Comparison of ENCODE assay signal across 21 cellular contexts in genomic region chr2:118505436-118505835, GRCh38.
DNase-seq lines count a peak whose midpoint lies in the region; ATAC-seq, FAIRE-seq and TF ChIP-seq lines count a peak whose summit lies in the region.
"Had no signal": no experiment of that assay in that cellular context is flagged by ENCODE, and none has a peak within 500 bp of the region (broad histone marks: within the 10 kb centered on the region; RNA-seq: fewer than 3 reads in every experiment).

No MANE protein-coding gene starts in this region.

- H2BK120ac ChIP-seq in IMR-90 (ENCODE audit: low read depth, low read length) (no peak overlapping the region), H1 (replicated peaks; ENCODE audit: low read depth, low read length) (no peak overlapping the region)

- no peak overlapping the region for H2BK12ac ChIP-seq in H1 (ENCODE audit: low read depth, low read length)

- H4K20me1 ChIP-seq in IMR-90 (ENCODE audit: insufficient read depth, low read length) (no peaks in the 10 kb centered on the region), H1 (replicated peaks in 1 of 2; ENCODE audit: control insufficient read depth in 1 of 2, insufficient read depth in 2 of 2, low read length in 2 of 2) (no peaks in the 10 kb centered on the region)
- H4K20me1 ChIP-seq: BLaER1 treated with 17β-estradiol and CSF1 and Interleukin-3, amounts not matched to agents 10 nM and 100 nM had no signal

- H3K18ac ChIP-seq in IMR-90 (ENCODE audit: low read depth, low read length), result no peak overlapping the region
- H3K18ac ChIP-seq in H1 (ENCODE audit: extremely low read depth, low read length), result no peak overlapping the region

- no peak overlapping the region for H3K4me2 ChIP-seq in A549
- no peak overlapping the region for H3K4me2 ChIP-seq in IMR-90 (ENCODE audit: low read depth, low read length)
- H3K4me2 ChIP-seq in H1 (ENCODE audit: insufficient read depth in 1 of 2, low read depth in 2 of 2, low read length in 2 of 2), result no peak overlapping the region
- H3K4me2 ChIP-seq: BLaER1 treated with 17β-estradiol and CSF1 and Interleukin-3, amounts not matched to agents 10 nM and 100 nM had no signal

- H3K9me3 ChIP-seq in A549 (no peaks in the 10 kb centered on the region), IMR-90 (ENCODE audit: control insufficient read depth, insufficient read depth, low read length) (no peaks in the 10 kb centered on the region), H1 (ENCODE audit: insufficient read depth in 2 of 2, low read depth in 1 of 2, low read length in 1 of 2) (no peaks in the 10 kb centered on the region)
- H3K9me3 ChIP-seq: BLaER1 treated with 17β-estradiol and CSF1 and Interleukin-3, amounts not matched to agents 10 nM and 100 nM; Caco-2 had no signal

- no peak overlapping the region for H2BK15ac ChIP-seq in IMR-90 (ENCODE audit: low read depth, low read length)
- no peak overlapping the region for H2BK15ac ChIP-seq in H1 (ENCODE audit: low read length)

- no peak for TF ChIP-seq EP300 in A549 (IDR thresholded peaks at IDR 0.05)
- TF ChIP-seq EP300 in H1 (IDR thresholded peaks at IDR 0.05; ENCODE audit: borderline replicate concordance in 1 of 2, low read depth in 2 of 2, low read length in 2 of 2), result no peak

- H2BK20ac ChIP-seq in IMR-90 (ENCODE audit: low read depth, low read length) (no peak overlapping the region), H1 (ENCODE audit: low read length) (no peak overlapping the region)

- H2AFZ ChIP-seq in IMR-90 (replicated peaks; ENCODE audit: low read length, poor library complexity), result no peak overlapping the region
- no peak overlapping the region for H2AFZ ChIP-seq in H1 (ENCODE audit: low read length)

- no peaks in the 10 kb centered on the region for H3K4me1 ChIP-seq in A549
- H3K4me1 ChIP-seq in IMR-90 (ENCODE audit: control insufficient read depth, insufficient read depth, low read length), result no peaks in the 10 kb centered on the region
- peaks cover 0 to 5% (median 0%) of the 10 kb centered on the region in 4 experiments; a peak in 1 of 7 replicates for H3K4me1 ChIP-seq in H1 (replicated peaks in 1 of 4; ENCODE audit: control insufficient read depth in 3 of 4, insufficient read depth in 4 of 4, low read length in 3 of 4)
- H3K4me1 ChIP-seq: BLaER1 treated with 17β-estradiol and CSF1 and Interleukin-3, amounts not matched to agents 10 nM and 100 nM; Caco-2 had no signal

- H3K4me3 ChIP-seq in A549, result no peak overlapping the region
- H3K4me3 ChIP-seq in IMR-90 (ENCODE audit: insufficient read depth, low read depth, low read length), result no peak overlapping the region
- no peak overlapping the region for H3K4me3 ChIP-seq in H1 (ENCODE audit: extremely low read depth in 1 of 4, insufficient read depth in 2 of 4, low read depth in 3 of 4, low read length in 4 of 4)
- H3K4me3 ChIP-seq: BLaER1 treated with 17β-estradiol and CSF1 and Interleukin-3, amounts not matched to agents 10 nM and 100 nM had no signal

- H2BK5ac ChIP-seq in IMR-90 (ENCODE audit: low read depth, low read length, poor library complexity, severe bottlenecking) (no peak overlapping the region), H1 (ENCODE audit: low read depth, low read length) (no peak overlapping the region)

- no peaks in the 10 kb centered on the region for H3K23me2 ChIP-seq in H1 (ENCODE audit: low read depth, low read length)

- no peaks in the 10 kb centered on the region for H3K79me2 ChIP-seq in H1 (ENCODE audit: control insufficient read depth in 1 of 2, insufficient read depth in 2 of 2, low read length in 2 of 2)

- H4K91ac ChIP-seq in IMR-90 (ENCODE audit: insufficient read depth, low read depth, low read length) (no peak overlapping the region), H1 (replicated peaks; ENCODE audit: insufficient read length, low read length) (no peak overlapping the region)

- TF ChIP-seq RAD21 in A549 (conservative IDR thresholded peaks at IDR 0.05 in 1 of 2, IDR thresholded peaks at IDR 0.05 in 1 of 2) (no peak), IMR-90 (IDR thresholded peaks at IDR 0.05; ENCODE audit: low read length) (no peak), H1 (IDR thresholded peaks at IDR 0.05 in 1 of 2, conservative IDR thresholded peaks at IDR 0.05 in 1 of 2; ENCODE audit: low read depth in 2 of 2, low read length in 2 of 2) (no peak)

- POLR2A ChIA-PET in A549 (lab: Yijun Ruan, JAX) (no interaction called here), IMR-90 (lab: Charles Lee; ENCODE audit: unreplicated experiment) (no interaction called here), H1 (lab: Charles Lee; ENCODE audit: partially characterized antibody) (no interaction called here)

- no peaks in the 10 kb centered on the region for H3K9me1 ChIP-seq in IMR-90 (ENCODE audit: insufficient read depth, low read length)

- dilution Hi-C loops in IMR-90 (cut with HindIII; ENCODE audit: low sequenced_read_pairs, unreplicated experiment), result no loop called here

- no peak overlapping the region for H2AK5ac ChIP-seq in IMR-90 (ENCODE audit: low read depth, low read length)
- no peak overlapping the region for H2AK5ac ChIP-seq in H1 (ENCODE audit: low read depth, low read length)

- H3K4ac ChIP-seq in IMR-90 (ENCODE audit: low read depth, low read length) (no peak overlapping the region), H1 (replicated peaks; ENCODE audit: insufficient read length, low read depth, low read length) (no peak overlapping the region)

- H3K36me3 ChIP-seq in IMR-90 (ENCODE audit: control insufficient read depth, insufficient read depth, low read length) (no peaks in the 10 kb centered on the region), H1 (ENCODE audit: control insufficient read depth in 2 of 4, insufficient read depth in 4 of 4, low read length in 3 of 4) (no peaks in the 10 kb centered on the region)
- H3K36me3 ChIP-seq: BLaER1 treated with 17β-estradiol and CSF1 and Interleukin-3, amounts not matched to agents 10 nM and 100 nM had no signal

- H2AK9ac ChIP-seq in IMR-90 (replicated peaks; ENCODE audit: low read depth, low read length, poor library complexity), result no peak overlapping the region

- ATAC-seq in A549, result no peak
- ATAC-seq in IMR-90 (ENCODE audit: low read depth), result no peak
- ATAC-seq: CD8-positive, alpha-beta T cell had no signal

- in situ Hi-C loops in IMR-90 (cut with MboI; ENCODE audit: low sequenced_read_pairs), result no loop called here

- 13% methylated on average over 2 of the region's 2 CpGs for WGBS in A549 (ENCODE audit: missing lambda C conversion rate)
- 80% methylated on average over 1 of the region's 2 CpGs; no CpG with 5 or more reads in 1 of the 2 experiments for WGBS in IMR-90 (ENCODE audit: extremely low coverage in 2 of 2, insufficient read length in 1 of 2), 2 experiments
- 87% methylated on average over 2 of the region's 2 CpGs; no CpG with 5 or more reads in 1 of the 2 experiments for WGBS in H1 (ENCODE audit: extremely low coverage in 1 of 2, insufficient coverage in 1 of 2, insufficient read length in 1 of 2, insufficient replicate concordance in 2 of 2, low coverage in 1 of 2, low lambda C conversion rate in 2 of 2, missing lambda C conversion rate in 1 of 2), 2 experiments

- FAIRE-seq in A549 (lab: Jason Lieb, UNC) (no peak), H1 (lab: Jason Lieb, UNC) (no peak)
- FAIRE-seq: A204.1, D721Med, G401.6, GM12891, GM19239 had no signal

- no peak overlapping the region for H3K23ac ChIP-seq in IMR-90 (ENCODE audit: low read depth, low read length)
- H3K23ac ChIP-seq in H1 (ENCODE audit: insufficient read length), result no peak overlapping the region

- TF ChIP-seq CTCF in A549 (IDR thresholded peaks at IDR 0.05), result no peak
- TF ChIP-seq CTCF in IMR-90 (conservative IDR thresholded peaks at IDR 0.05; ENCODE audit: low read depth, low read length), result no peak
- TF ChIP-seq CTCF in H1 (IDR thresholded peaks at IDR 0.05; ENCODE audit: control extremely low read depth in 1 of 3, insufficient read depth in 1 of 3, low read depth in 1 of 3, low read length in 3 of 3), result no peak

- DNase-seq in A549 (ENCODE audit: low read depth in 1 of 2, low spot score in 1 of 2) (no peak), IMR-90 (no peak), H1 (ENCODE audit: low read depth in 1 of 2, low spot score in 2 of 2) (no peak), HuH-7.5 (ENCODE audit: low spot score) (no peak), hepatic stellate cell (ENCODE audit: low spot score) (no peak)
- no peak for DNase-seq in central memory CD4-positive, alpha-beta T cell
- DNase-seq: 8988T; AML-193; Caco-2; Calu3; CD4-positive, alpha-beta T cell; CD8-positive, alpha-beta T cell; DMS79 treated with DMSO at 0.1 percent for 48 hours; GF-D8 had no signal

- H3K27ac ChIP-seq in A549, result no peak overlapping the region
- no peak overlapping the region for H3K27ac ChIP-seq in IMR-90 (ENCODE audit: insufficient read depth, low read length)
- no peak overlapping the region for H3K27ac ChIP-seq in H1 (ENCODE audit: low read depth, low read length)
- H3K27ac ChIP-seq: BLaER1 treated with 17β-estradiol and CSF1 and Interleukin-3, amounts not matched to agents 10 nM and 100 nM; C4-2B had no signal

- intact Hi-C loops in IMR-90 (cut with micrococcal nuclease), result no loop called here

- H3K9ac ChIP-seq in IMR-90 (ENCODE audit: low read depth, low read length) (no peak overlapping the region), H1 (replicated peaks in 1 of 4; ENCODE audit: extremely low read depth in 1 of 4, low read depth in 3 of 4, low read length in 3 of 4) (no peak overlapping the region)
- H3K9ac ChIP-seq: BLaER1 treated with 17β-estradiol and CSF1 and Interleukin-3, amounts not matched to agents 10 nM and 100 nM had no signal

- CTCF ChIA-PET in A549 (lab: Yijun Ruan, JAX) (no interaction called here), IMR-90 (lab: Yijun Ruan, JAX) (no interaction called here), H1 (lab: Charles Lee; ENCODE audit: partially characterized antibody) (no interaction called here)

- TF ChIP-seq POLR2A in A549 (IDR thresholded peaks at IDR 0.05; ENCODE audit: low read length), result no peak
- TF ChIP-seq POLR2A in IMR-90 (IDR thresholded peaks at IDR 0.05; ENCODE audit: low read depth, low read length), result no peak
- no peak for TF ChIP-seq POLR2A in H1 (IDR thresholded peaks at IDR 0.05; ENCODE audit: control extremely low read depth in 1 of 2, low read depth in 2 of 2, low read length in 2 of 2)

- BruUV-seq in IMR-90 (replicated peaks; lab: Mats Ljungman, UMichigan), result no TSS peak

- H3K56ac ChIP-seq in IMR-90 (ENCODE audit: extremely low read depth, insufficient read depth, low read length), result no peak overlapping the region
- H3K56ac ChIP-seq in H1 (replicated peaks; ENCODE audit: insufficient read length, low read depth, low read length), result no peak overlapping the region

- H3K79me1 ChIP-seq in IMR-90 (ENCODE audit: low read depth in 1 of 2, low read length in 2 of 2), result no peaks in the 10 kb centered on the region
- H3K79me1 ChIP-seq in H1 (ENCODE audit: low read depth, low read length), result no peaks in the 10 kb centered on the region

- H4K8ac ChIP-seq in IMR-90 (ENCODE audit: low read depth in 2 of 2, low read length in 2 of 2) (no peak overlapping the region), H1 (ENCODE audit: extremely low read depth, insufficient read depth, low read length) (no peak overlapping the region)

- no peak overlapping the region for H4K5ac ChIP-seq in IMR-90 (ENCODE audit: low read depth, low read length)
- no peak overlapping the region for H4K5ac ChIP-seq in H1 (ENCODE audit: insufficient read length, low read depth, low read length)

- no peaks in the 10 kb centered on the region for H3K27me3 ChIP-seq in IMR-90 (ENCODE audit: control insufficient read depth, insufficient read depth, low read length)
- no peaks in the 10 kb centered on the region; a peak in 1 of 7 replicates for H3K27me3 ChIP-seq in H1 (replicated peaks in 1 of 4; ENCODE audit: control insufficient read depth in 3 of 4, extremely low read depth in 1 of 4, insufficient read depth in 3 of 4, low read length in 3 of 4)
- H3K27me3 ChIP-seq: BLaER1 treated with 17β-estradiol and CSF1 and Interleukin-3, amounts not matched to agents 10 nM and 100 nM had no signal

- H3K14ac ChIP-seq in IMR-90 (replicated peaks; ENCODE audit: low read depth, low read length) (no peak overlapping the region), H1 (ENCODE audit: insufficient read length) (no peak overlapping the region)

Comparison
In these comparisons a context has a peak if more than half of its experiments do, and no peak if none do; other contexts are left out.
1. Of the 18 proteins assayed by ChIP-seq in both H1 and A549: peak only in H1: none; only in A549: none; in both: MAFK; in neither: 17.